In the genomic region with DNA sequence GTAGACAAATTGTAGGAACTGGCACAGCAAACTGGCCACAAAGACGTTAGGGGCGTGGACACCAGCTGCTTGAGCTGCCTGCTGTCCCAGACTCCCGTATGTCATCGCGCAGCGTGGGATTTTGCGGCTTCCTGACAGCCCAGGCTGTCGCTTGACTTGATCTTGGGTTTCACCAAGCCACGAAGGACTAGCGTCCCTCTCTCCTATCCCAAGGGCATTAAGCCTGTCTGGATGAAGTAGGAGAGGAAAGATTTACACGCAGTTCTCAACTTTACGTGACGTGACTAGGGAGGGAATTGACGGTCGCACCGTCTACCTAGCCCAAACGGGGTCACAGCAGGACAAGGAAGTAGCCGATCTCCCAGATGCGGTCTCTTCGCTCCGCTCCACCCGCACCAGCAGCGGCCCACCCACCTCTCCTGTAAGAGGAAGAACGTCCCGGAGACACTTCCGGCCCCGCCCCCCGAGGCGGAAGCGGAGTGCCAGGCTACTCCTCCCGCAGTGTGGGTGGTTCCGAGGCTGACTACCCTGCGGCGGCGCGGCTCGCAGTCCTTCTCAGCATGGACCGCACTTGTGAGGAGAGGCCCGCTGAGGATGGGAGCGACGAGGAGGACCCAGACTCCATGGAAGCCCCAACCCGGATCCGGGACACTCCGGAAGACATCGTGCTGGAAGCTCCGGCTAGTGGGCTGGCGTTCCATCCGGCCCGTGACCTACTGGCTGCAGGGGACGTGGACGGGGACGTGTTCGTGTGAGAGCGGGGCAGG, we compare ENCODE assay signal across 1 cellular context.
TF ChIP-seq lines count a peak whose summit lies in the region.

A gene with protein sequence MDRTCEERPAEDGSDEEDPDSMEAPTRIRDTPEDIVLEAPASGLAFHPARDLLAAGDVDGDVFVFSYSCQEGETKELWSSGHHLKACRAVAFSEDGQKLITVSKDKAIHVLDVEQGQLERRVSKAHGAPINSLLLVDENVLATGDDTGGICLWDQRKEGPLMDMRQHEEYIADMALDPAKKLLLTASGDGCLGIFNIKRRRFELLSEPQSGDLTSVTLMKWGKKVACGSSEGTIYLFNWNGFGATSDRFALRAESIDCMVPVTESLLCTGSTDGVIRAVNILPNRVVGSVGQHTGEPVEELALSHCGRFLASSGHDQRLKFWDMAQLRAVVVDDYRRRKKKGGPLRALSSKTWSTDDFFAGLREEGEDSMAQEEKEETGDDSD (plus strand): TSS at position 552 of the 767 bp plus-strand sequence. CDS start 9 bp downstream, at position 561.

TF ChIP-seq in HepG2, 621 proteins besides CTCF, POLR2A, EP300 and RAD21 (continued from another document and continues in another):
- TF ChIP-seq ZNF670 (CRISPR knock-in tag; IDR thresholded peaks at IDR 0.05; ENCODE audit: borderline replicate concordance) (no peak; the same call in 1 of the 2 replicates), ZNF234 (CRISPR knock-in tag; conservative IDR thresholded peaks at IDR 0.05) (peak; percentile 79; the same call in 1 of the 2 replicates), ZNF354B (CRISPR knock-in tag; IDR thresholded peaks at IDR 0.05) (no peak), PHB2 (IDR thresholded peaks at IDR 0.05; ENCODE audit: partially characterized antibody) (no peak), ZNF441 (CRISPR knock-in tag; IDR thresholded peaks at IDR 0.05; ENCODE audit: borderline replicate concordance) (peak; percentile 93), TAF1 (CRISPR knock-in tag; IDR thresholded peaks at IDR 0.05) (peak; percentile 92), TARDBP (CRISPR knock-in tag; IDR thresholded peaks at IDR 0.05) (peak; percentile 70; the same call in 1 of the 2 replicates), ELF4 (CRISPR knock-in tag; IDR thresholded peaks at IDR 0.05; ENCODE audit: borderline replicate concordance) (peak; percentile 87; the same call in 1 of the 2 replicates), SPEN (CRISPR knock-in tag; IDR thresholded peaks at IDR 0.05; ENCODE audit: low read depth) (peak; percentile 89; the same call in 1 of the 2 replicates), ZNF30 (CRISPR knock-in tag; IDR thresholded peaks at IDR 0.05) (no peak), RELA (CRISPR knock-in tag; IDR thresholded peaks at IDR 0.05) (0 out of 2 replicates have a peak, but pooled peaks have one; percentile 45), RNF2 (conservative IDR thresholded peaks at IDR 0.05; ENCODE audit: low read depth) (no peak), HNRNPL (IDR thresholded peaks at IDR 0.05; ENCODE audit: low read depth, low read length) (peak; percentile 73; the same call in 1 of the 2 replicates), SRSF1 (optimal IDR thresholded peaks at IDR 0.05; ENCODE audit: low read depth, low read length) (peak; percentile 82), HOXA3 (CRISPR knock-in tag; IDR thresholded peaks at IDR 0.05) (peak; percentile 52; the same call in 1 of the 2 replicates), IRF2 (CRISPR knock-in tag; IDR thresholded peaks at IDR 0.05) (peak; percentile 34; the same call in 1 of the 2 replicates), CREM (IDR thresholded peaks at IDR 0.05) (0 out of 2 replicates have a peak, but pooled peaks have one; percentile 35), CREM (CRISPR knock-in tag; IDR thresholded peaks at IDR 0.05) (no peak), GABPB1 (CRISPR knock-in tag; IDR thresholded peaks at IDR 0.05) (peak; percentile 98), AGO2 (optimal IDR thresholded peaks at IDR 0.05; ENCODE audit: low read depth, low read length) (peak; percentile 20), HNRNPH1 (optimal IDR thresholded peaks at IDR 0.05; ENCODE audit: low read depth, low read length) (peak; percentile 94), SNAPC2 (CRISPR knock-in tag; IDR thresholded peaks at IDR 0.05) (no peak; the same call in 1 of the 2 replicates), ISX (CRISPR knock-in tag; conservative IDR thresholded peaks at IDR 0.05) (no peak), CEBPB (IDR thresholded peaks at IDR 0.05; ENCODE audit: borderline replicate concordance, low read depth, low read length) (no peak), ZNF878 (CRISPR knock-in tag; IDR thresholded peaks at IDR 0.05) (0 out of 2 replicates have a peak, but pooled peaks have one; percentile 46), ZNF619 (CRISPR knock-in tag; IDR thresholded peaks at IDR 0.05) (0 out of 2 replicates have a peak, but pooled peaks have one; percentile 22), ZNF12 (CRISPR knock-in tag; IDR thresholded peaks at IDR 0.05) (peak; percentile 100)
- TF ChIP-seq, protein P1, sequence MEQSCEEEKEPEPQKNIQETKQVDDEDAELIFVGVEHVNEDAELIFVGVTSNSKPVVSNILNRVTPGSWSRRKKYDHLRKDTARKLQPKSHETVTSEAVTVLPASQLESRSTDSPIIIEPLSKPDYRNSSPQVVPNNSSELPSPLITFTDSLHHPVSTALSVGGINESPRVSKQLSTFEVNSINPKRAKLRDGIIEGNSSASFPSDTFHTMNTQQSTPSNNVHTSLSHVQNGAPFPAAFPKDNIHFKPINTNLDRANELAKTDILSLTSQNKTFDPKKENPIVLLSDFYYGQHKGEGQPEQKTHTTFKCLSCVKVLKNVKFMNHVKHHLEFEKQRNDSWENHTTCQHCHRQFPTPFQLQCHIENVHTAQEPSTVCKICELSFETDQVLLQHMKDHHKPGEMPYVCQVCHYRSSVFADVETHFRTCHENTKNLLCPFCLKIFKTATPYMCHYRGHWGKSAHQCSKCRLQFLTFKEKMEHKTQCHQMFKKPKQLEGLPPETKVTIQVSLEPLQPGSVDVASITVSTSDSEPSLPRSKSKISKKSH (CRISPR knock-in tag; IDR thresholded peaks at IDR 0.05; ENCODE audit: borderline replicate concordance) = peak; percentile 55; the same call in 1 of the 2 replicates
- TF ChIP-seq, protein P2, sequence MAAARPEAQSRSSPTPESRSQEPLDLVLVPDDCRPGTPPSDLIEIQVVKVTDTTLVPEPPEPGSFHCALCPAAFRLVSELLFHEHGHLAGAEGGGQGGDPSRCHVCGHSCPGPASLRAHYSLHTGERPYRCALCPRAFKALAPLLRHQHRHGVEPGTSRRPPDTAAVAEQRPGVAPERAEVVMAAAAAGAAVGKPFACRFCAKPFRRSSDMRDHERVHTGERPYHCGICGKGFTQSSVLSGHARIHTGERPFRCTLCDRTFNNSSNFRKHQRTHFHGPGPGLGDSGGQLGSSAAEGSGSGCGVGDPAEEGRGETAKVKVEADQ (CRISPR knock-in tag; IDR thresholded peaks at IDR 0.05; ENCODE audit: borderline replicate concordance) = no peak
- TF ChIP-seq, protein P3, sequence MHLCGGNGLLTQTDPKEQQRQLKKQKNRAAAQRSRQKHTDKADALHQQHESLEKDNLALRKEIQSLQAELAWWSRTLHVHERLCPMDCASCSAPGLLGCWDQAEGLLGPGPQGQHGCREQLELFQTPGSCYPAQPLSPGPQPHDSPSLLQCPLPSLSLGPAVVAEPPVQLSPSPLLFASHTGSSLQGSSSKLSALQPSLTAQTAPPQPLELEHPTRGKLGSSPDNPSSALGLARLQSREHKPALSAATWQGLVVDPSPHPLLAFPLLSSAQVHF (CRISPR knock-in tag; IDR thresholded peaks at IDR 0.05) = peak; percentile 51; the same call in 1 of the 2 replicates
- TF ChIP-seq, protein P4, sequence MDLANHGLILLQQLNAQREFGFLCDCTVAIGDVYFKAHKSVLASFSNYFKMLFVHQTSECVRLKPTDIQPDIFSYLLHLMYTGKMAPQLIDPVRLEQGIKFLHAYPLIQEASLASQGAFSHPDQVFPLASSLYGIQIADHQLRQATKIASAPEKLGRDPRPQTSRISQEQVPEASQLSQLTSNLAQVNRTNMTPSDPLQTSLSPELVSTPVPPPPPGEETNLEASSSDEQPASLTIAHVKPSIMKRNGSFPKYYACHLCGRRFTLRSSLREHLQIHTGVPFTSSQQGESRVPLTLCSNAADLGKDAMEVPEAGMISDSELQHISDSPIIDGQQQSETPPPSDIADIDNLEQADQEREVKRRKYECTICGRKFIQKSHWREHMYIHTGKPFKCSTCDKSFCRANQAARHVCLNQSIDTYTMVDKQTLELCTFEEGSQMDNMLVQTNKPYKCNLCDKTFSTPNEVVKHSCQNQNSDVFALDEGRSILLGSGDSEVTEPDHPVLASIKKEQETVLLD (CRISPR knock-in tag; IDR thresholded peaks at IDR 0.05; ENCODE audit: low read depth) = peak; percentile 58; the same call in 1 of the 2 replicates
- TF ChIP-seq, protein P5, sequence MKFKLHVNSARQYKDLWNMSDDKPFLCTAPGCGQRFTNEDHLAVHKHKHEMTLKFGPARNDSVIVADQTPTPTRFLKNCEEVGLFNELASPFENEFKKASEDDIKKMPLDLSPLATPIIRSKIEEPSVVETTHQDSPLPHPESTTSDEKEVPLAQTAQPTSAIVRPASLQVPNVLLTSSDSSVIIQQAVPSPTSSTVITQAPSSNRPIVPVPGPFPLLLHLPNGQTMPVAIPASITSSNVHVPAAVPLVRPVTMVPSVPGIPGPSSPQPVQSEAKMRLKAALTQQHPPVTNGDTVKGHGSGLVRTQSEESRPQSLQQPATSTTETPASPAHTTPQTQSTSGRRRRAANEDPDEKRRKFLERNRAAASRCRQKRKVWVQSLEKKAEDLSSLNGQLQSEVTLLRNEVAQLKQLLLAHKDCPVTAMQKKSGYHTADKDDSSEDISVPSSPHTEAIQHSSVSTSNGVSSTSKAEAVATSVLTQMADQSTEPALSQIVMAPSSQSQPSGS (CRISPR knock-in tag; IDR thresholded peaks at IDR 0.05) = peak; percentile 59; the same call in 1 of the 2 replicates
- TF ChIP-seq, protein P6, sequence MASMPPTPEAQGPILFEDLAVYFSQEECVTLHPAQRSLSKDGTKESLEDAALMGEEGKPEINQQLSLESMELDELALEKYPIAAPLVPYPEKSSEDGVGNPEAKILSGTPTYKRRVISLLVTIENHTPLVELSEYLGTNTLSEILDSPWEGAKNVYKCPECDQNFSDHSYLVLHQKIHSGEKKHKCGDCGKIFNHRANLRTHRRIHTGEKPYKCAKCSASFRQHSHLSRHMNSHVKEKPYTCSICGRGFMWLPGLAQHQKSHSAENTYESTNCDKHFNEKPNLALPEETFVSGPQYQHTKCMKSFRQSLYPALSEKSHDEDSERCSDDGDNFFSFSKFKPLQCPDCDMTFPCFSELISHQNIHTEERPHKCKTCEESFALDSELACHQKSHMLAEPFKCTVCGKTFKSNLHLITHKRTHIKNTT (CRISPR knock-in tag; IDR thresholded peaks at IDR 0.05) = no peak
- TF ChIP-seq, protein P7, sequence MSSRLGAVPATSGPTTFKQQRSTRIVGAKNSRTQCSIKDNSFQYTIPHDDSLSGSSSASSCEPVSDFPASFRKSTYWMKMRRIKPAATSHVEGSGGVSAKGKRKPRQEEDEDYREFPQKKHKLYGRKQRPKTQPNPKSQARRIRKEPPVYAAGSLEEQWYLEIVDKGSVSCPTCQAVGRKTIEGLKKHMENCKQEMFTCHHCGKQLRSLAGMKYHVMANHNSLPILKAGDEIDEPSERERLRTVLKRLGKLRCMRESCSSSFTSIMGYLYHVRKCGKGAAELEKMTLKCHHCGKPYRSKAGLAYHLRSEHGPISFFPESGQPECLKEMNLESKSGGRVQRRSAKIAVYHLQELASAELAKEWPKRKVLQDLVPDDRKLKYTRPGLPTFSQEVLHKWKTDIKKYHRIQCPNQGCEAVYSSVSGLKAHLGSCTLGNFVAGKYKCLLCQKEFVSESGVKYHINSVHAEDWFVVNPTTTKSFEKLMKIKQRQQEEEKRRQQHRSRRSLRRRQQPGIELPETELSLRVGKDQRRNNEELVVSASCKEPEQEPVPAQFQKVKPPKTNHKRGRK (CRISPR knock-in tag; IDR thresholded peaks at IDR 0.05) = no peak
- TF ChIP-seq, protein P8, sequence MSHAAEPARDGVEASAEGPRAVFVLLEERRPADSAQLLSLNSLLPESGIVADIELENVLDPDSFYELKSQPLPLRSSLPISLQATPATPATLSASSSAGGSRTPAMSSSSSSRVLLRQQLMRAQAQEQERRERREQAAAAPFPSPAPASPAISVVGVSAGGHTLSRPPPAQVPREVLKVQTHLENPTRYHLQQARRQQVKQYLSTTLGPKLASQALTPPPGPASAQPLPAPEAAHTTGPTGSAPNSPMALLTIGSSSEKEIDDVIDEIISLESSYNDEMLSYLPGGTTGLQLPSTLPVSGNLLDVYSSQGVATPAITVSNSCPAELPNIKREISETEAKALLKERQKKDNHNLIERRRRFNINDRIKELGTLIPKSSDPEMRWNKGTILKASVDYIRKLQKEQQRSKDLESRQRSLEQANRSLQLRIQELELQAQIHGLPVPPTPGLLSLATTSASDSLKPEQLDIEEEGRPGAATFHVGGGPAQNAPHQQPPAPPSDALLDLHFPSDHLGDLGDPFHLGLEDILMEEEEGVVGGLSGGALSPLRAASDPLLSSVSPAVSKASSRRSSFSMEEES (CRISPR knock-in tag; IDR thresholded peaks at IDR 0.05) = peak; percentile 54; the same call in 1 of the 2 replicates
- TF ChIP-seq, protein P9, sequence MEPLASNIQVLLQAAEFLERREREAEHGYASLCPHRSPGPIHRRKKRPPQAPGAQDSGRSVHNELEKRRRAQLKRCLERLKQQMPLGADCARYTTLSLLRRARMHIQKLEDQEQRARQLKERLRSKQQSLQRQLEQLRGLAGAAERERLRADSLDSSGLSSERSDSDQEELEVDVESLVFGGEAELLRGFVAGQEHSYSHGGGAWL (CRISPR knock-in tag; IDR thresholded peaks at IDR 0.05) = peak; percentile 60; the same call in 1 of the 2 replicates
- TF ChIP-seq, protein P10, sequence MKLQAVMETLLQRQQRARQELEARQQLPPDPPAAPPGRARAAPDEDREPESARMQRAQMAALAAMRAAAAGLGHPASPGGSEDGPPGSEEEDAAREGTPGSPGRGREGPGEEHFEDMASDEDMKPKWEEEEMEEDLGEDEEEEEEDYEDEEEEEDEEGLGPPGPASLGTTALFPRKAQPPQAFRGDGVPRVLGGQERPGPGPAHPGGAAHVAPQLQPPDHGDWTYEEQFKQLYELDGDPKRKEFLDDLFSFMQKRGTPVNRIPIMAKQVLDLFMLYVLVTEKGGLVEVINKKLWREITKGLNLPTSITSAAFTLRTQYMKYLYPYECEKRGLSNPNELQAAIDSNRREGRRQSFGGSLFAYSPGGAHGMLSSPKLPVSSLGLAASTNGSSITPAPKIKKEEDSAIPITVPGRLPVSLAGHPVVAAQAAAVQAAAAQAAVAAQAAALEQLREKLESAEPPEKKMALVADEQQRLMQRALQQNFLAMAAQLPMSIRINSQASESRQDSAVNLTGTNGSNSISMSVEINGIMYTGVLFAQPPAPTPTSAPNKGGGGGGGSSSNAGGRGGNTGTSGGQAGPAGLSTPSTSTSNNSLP (IDR thresholded peaks at IDR 0.05; ENCODE audit: low read depth, low read length) = no peak
